Comparison of ENCODE assay signal across 1 cellular context in the genomic region with DNA sequence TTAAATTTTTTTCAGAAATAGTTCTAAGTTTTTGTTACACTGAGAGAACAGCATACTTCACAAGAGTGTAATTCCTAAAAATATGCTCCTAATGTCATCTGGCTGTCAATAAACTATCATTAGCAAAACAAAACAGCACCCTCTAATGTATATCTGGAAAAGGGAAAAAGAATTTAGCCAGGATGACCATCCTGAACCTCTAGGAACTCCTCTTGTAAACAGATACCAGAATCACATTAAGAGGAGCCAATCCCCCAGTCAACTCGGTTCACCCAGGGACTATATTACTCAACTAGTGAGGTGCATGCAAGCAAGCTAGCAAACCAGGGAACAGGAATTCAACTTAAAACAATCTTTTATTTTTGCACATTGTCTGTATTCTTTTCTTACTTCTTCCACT.
TF ChIP-seq lines count a peak whose summit lies in the region.

No MANE protein-coding gene starts in this region.

TF ChIP-seq in IMR-90, 13 proteins besides CTCF, POLR2A, EP300 and RAD21 (continued from another document):
- TF ChIP-seq RCOR1 (IDR thresholded peaks at IDR 0.05; ENCODE audit: insufficient replicate concordance, low read length), result no peak
- no peak for TF ChIP-seq SMC3 (IDR thresholded peaks at IDR 0.05; ENCODE audit: low read depth, low read length)
- TF ChIP-seq, protein P1, sequence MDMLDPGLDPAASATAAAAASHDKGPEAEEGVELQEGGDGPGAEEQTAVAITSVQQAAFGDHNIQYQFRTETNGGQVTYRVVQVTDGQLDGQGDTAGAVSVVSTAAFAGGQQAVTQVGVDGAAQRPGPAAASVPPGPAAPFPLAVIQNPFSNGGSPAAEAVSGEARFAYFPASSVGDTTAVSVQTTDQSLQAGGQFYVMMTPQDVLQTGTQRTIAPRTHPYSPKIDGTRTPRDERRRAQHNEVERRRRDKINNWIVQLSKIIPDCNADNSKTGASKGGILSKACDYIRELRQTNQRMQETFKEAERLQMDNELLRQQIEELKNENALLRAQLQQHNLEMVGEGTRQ (IDR thresholded peaks at IDR 0.05; ENCODE audit: low read depth, low read length), result no peak
- TF ChIP-seq CHD1 (IDR thresholded peaks at IDR 0.05; ENCODE audit: low read depth, low read length), result no peak
- no peak for TF ChIP-seq RFX5 (IDR thresholded peaks at IDR 0.05; ENCODE audit: low read depth, low read length)
- no peak for TF ChIP-seq CEBPB (IDR thresholded peaks at IDR 0.05; ENCODE audit: low read depth, low read length)
- no peak for TF ChIP-seq FOS (IDR thresholded peaks at IDR 0.05; ENCODE audit: low read depth, low read length)
TF ChIP-seq in IMR-90: peak in this region for 0.
